14 cellular contexts compared by ENCODE assay signal in genomic region chr14:106652494-106652893, GRCh38.
A peak's percentile ranks its signal among the peaks of the same experiment; 100 is the strongest.
DNase-seq lines count a peak whose midpoint lies in the region; ATAC-seq and TF ChIP-seq lines count a peak whose summit lies in the region.
"Had no signal": no experiment of that assay in that cellular context is flagged by ENCODE, and none has a peak within 500 bp of the region (broad histone marks: within the 10 kb centered on the region; RNA-seq: fewer than 3 reads in every experiment).

No MANE protein-coding gene starts in this region.

- POLR2A ChIA-PET in activated CD4-positive, alpha-beta T cell treated with anti-CD3 and anti-CD28 coated beads for 36 hours (lab: Charles Lee) = no interaction called here

- H3K36me3 Mint-ChIP-seq in activated CD4-positive, alpha-beta T cell treated with anti-CD3 and anti-CD28 coated beads for 36 hours (ENCODE audit: low read depth) = no peaks in the 10 kb centered on the region
- no peaks in the 10 kb centered on the region for H3K36me3 Mint-ChIP-seq in stimulated activated effector memory CD8-positive, alpha-beta T cell treated with anti-CD3 and anti-CD28 coated beads, Interleukin-12 subunit alpha, Interleukin-12 subunit beta, amount 100 ng/mL, for 72 hours

- peaks cover 3% of the 10 kb centered on the region for H3K9me3 Mint-ChIP-seq in activated CD4-positive, alpha-beta T cell treated with anti-CD3 and anti-CD28 coated beads for 36 hours (ENCODE audit: low read depth)
- H3K9me3 Mint-ChIP-seq in stimulated activated effector memory CD8-positive, alpha-beta T cell treated with anti-CD3 and anti-CD28 coated beads, Interleukin-12 subunit alpha, Interleukin-12 subunit beta, amount 100 ng/mL, for 72 hours = peaks cover 5% of the 10 kb centered on the region

- no peak overlapping the region for H3K27ac Mint-ChIP-seq in activated CD4-positive, alpha-beta T cell treated with anti-CD3 and anti-CD28 coated beads for 36 hours
- H3K27ac Mint-ChIP-seq in stimulated activated effector memory CD8-positive, alpha-beta T cell treated with anti-CD3 and anti-CD28 coated beads, Interleukin-12 subunit alpha, Interleukin-12 subunit beta, amount 100 ng/mL, for 72 hours = no peak overlapping the region
- H3K27ac Mint-ChIP-seq: T-helper 1 cell treated with Interleukin-12 subunit alpha and Interleukin-12 subunit beta and Interleukin-4 antibody, amounts not matched to agents 30 μg/mL and 1 μg/mL, for 36 hours had no signal

- no peak for DNase-seq in activated CD4-positive, alpha-beta T cell treated with anti-CD3 and anti-CD28 coated beads for 36 hours
- DNase-seq in activated CD4-positive, alpha-beta T cell treated with anti-CD3 and anti-CD28 coated beads for 48 hours = no peak
- peak; percentile 21 for DNase-seq in NB4 (ENCODE audit: low read depth)
- no peak for DNase-seq in stimulated activated effector memory CD8-positive, alpha-beta T cell treated with anti-CD3 and anti-CD28 coated beads, Interleukin-12 subunit alpha, Interleukin-12 subunit beta, amount 100 ng/mL, for 72 hours (ENCODE audit: low spot score in 2 of 2)
- DNase-seq: activated CD4-positive, CD25-positive, alpha-beta regulatory T cell treated with anti-CD3 and anti-CD28 coated beads, Interleukin-2, amount 50 U/mL, for 72 hours; H7; heart left ventricle; kidney had no signal

- TF ChIP-seq CTCF in NB4 (IDR thresholded peaks at IDR 0.05; ENCODE audit: low read depth, low read length) = no peak

- no peak overlapping the region for H3K4me3 Mint-ChIP-seq in activated CD4-positive, alpha-beta T cell treated with anti-CD3 and anti-CD28 coated beads for 36 hours
- H3K4me3 Mint-ChIP-seq in stimulated activated effector memory CD8-positive, alpha-beta T cell treated with anti-CD3 and anti-CD28 coated beads, Interleukin-12 subunit alpha, Interleukin-12 subunit beta, amount 100 ng/mL, for 72 hours = no peak overlapping the region
- H3K4me3 Mint-ChIP-seq: T-helper 1 cell treated with Interleukin-12 subunit alpha and Interleukin-12 subunit beta and Interleukin-4 antibody, amounts not matched to agents 30 μg/mL and 1 μg/mL, for 36 hours had no signal

- CTCF ChIA-PET in activated CD4-positive, alpha-beta T cell treated with anti-CD3 and anti-CD28 coated beads for 36 hours (lab: Charles Lee) = interaction anchor here (1.0 to 2.1 kb wide), 2 partner anchors 12 to 34 kb away, joined by 6 to 13 read pairs; no protein-coding TSS in a partner anchor

- peak; percentile 16 for ATAC-seq in activated CD4-positive, alpha-beta T cell treated with anti-CD3 and anti-CD28 coated beads for 36 hours
- ATAC-seq in GM21528 (IDR thresholded peaks at IDR 0.05; ENCODE audit: low FRiP score, unreplicated experiment) (peak; percentile 44), GM21423 (IDR thresholded peaks at IDR 0.05; ENCODE audit: unreplicated experiment) (no peak), GM21360 (IDR thresholded peaks at IDR 0.05; ENCODE audit: unreplicated experiment) (no peak), GM21619 (IDR thresholded peaks at IDR 0.05; ENCODE audit: unreplicated experiment) (no peak)
- peak; percentile 39 for ATAC-seq in stimulated activated effector memory CD8-positive, alpha-beta T cell treated with anti-CD3 and anti-CD28 coated beads, Interleukin-12 subunit alpha, Interleukin-12 subunit beta, amount 100 ng/mL, for 72 hours
- ATAC-seq: heart left ventricle had no signal

- TF ChIP-seq POLR2A in NB4 (IDR thresholded peaks at IDR 0.05; ENCODE audit: extremely low read depth, insufficient read length) = no peak

- H3K27me3 Mint-ChIP-seq in activated CD4-positive, alpha-beta T cell treated with anti-CD3 and anti-CD28 coated beads for 36 hours = peaks cover 2% of the 10 kb centered on the region

- intact Hi-C loops in activated CD4-positive, alpha-beta T cell treated with anti-CD3 and anti-CD28 coated beads for 36 hours (cut with DNase I, micrococcal nuclease) = no loop called here

- no peak overlapping the region for H3K4me3 ChIP-seq in NB4 (ENCODE audit: low read depth, low read length)
- H3K4me3 ChIP-seq: heart left ventricle, smooth muscle cell had no signal

- H3K4me1 Mint-ChIP-seq in activated CD4-positive, alpha-beta T cell treated with anti-CD3 and anti-CD28 coated beads for 36 hours = peaks cover 4% of the 10 kb centered on the region
- H3K4me1 Mint-ChIP-seq in stimulated activated effector memory CD8-positive, alpha-beta T cell treated with anti-CD3 and anti-CD28 coated beads, Interleukin-12 subunit alpha, Interleukin-12 subunit beta, amount 100 ng/mL, for 72 hours = peaks cover 11% of the 10 kb centered on the region

Comparison
In these comparisons a context has a peak if more than half of its experiments do, and no peak if none do; other contexts are left out.
1. ATAC-seq: peak in activated CD4-positive, alpha-beta T cell treated with anti-CD3 and anti-CD28 coated beads for 36 hours (single experiment), GM21528 (single experiment) and stimulated activated effector memory CD8-positive, alpha-beta T cell treated with anti-CD3 and anti-CD28 coated beads, Interleukin-12 subunit alpha, Interleukin-12 subunit beta, amount 100 ng/mL, for 72 hours (single experiment); none in GM21423 (single experiment), GM21360 (single experiment) and GM21619 (single experiment).